In genomic region chr4:186727149-186727976, GRCh38 we compare ENCODE assay signal across 9 cellular contexts. TPM values are rescaled to one million over a fixed set of nuclear protein-coding genes. Genes with fewer than 3 reads are reported as not detected.
A peak's percentile ranks its signal among the peaks of the same experiment; 100 is the strongest.
DNase-seq lines count a peak whose midpoint lies in the region; ATAC-seq and TF ChIP-seq lines count a peak whose summit lies in the region.
"Had no signal": no experiment of that assay in that cellular context is flagged by ENCODE, and none has a peak within 500 bp of the region (broad histone marks: within the 10 kb centered on the region; RNA-seq: fewer than 3 reads in every experiment).

No MANE protein-coding gene starts in this region.

- H4K91ac ChIP-seq in neuronal stem cell (ENCODE audit: low read depth, low read length, poor library complexity) = no peak overlapping the region

- peaks cover 9 to 35% (median 28%) of the 10 kb centered on the region in 10 experiments for H3K4me1 ChIP-seq in BLaER1 treated with 17β-estradiol and CSF1 and Interleukin-3, amounts not matched to agents 10 nM and 100 nM
- peaks cover 3% of the 10 kb centered on the region for H3K4me1 ChIP-seq in NT2/D1 (ENCODE audit: insufficient read depth, insufficient read length)
- H3K4me1 ChIP-seq in esophagus muscularis mucosa = peaks cover 0 to 34% (median 24%) of the 10 kb centered on the region in 4 donors
- peaks cover 3 to 5% of the 10 kb centered on the region in 2 donors for H3K4me1 ChIP-seq in neuronal stem cell (ENCODE audit: control insufficient read depth in 2 of 2, insufficient read depth in 1 of 2, low read depth in 1 of 2, low read length in 2 of 2)

- H3K23ac ChIP-seq in neuronal stem cell (ENCODE audit: low read depth, low read length, poor library complexity) = no peak overlapping the region

- H3K27ac ChIP-seq in BLaER1 treated with 17β-estradiol and CSF1 and Interleukin-3, amounts not matched to agents 10 nM and 100 nM = peak overlapping the region in 9 of 11 experiments; percentile 73 to 92 (median 89); a peak in 16 of 22 replicates
- H3K27ac ChIP-seq in esophagus muscularis mucosa (replicated peaks in 1 of 4) (peak overlapping the region; percentile 92 to 97 (median 95)), neuronal stem cell (replicated peaks; ENCODE audit: low read length) (peak overlapping the region; percentile 65)
- H3K27ac ChIP-seq: neutrophil had no signal

- peak overlapping the region; percentile 61 for H3K18ac ChIP-seq in neuronal stem cell (ENCODE audit: low read length)

- 9% methylated on average over 16 of the region's 16 CpGs for whole genome bisulfite sequencing in esophagus muscularis mucosa
- WGBS in neuronal stem cell (ENCODE audit: extremely low coverage in 2 of 2, insufficient read length in 2 of 2, insufficient replicate concordance in 1 of 2), 2 donors = no CpG with 5 or more reads among the region's 16 CpGs

- no peak for TF ChIP-seq POLR2A in esophagus muscularis mucosa (IDR thresholded peaks at IDR 0.05; ENCODE audit: low read depth)

- H2BK5ac ChIP-seq in neuronal stem cell (ENCODE audit: low read length) = no peak overlapping the region

- H3K4ac ChIP-seq in neuronal stem cell (ENCODE audit: low read length) = no peak overlapping the region

- peaks cover 2% of the 10 kb centered on the region for H3K79me1 ChIP-seq in neuronal stem cell (ENCODE audit: low read depth, low read length)

- H3K14ac ChIP-seq in neuronal stem cell (ENCODE audit: low read length) = no peak overlapping the region

- H3K9ac ChIP-seq in BLaER1 treated with 17β-estradiol and CSF1 and Interleukin-3, amounts not matched to agents 10 nM and 100 nM = peak overlapping the region; percentile 75 to 94 (median 91); a peak in 21 of 22 replicates
- H3K9ac ChIP-seq in NT2/D1 (ENCODE audit: insufficient read length, low read depth) (peak overlapping the region; percentile 95), neuronal stem cell (ENCODE audit: low read depth, low read length, poor library complexity) (no peak overlapping the region)

- intact Hi-C loops in esophagus muscularis mucosa (cut with DNase I) = loop anchor here (10.0 kb wide), 1 partner anchor 217 kb away; no protein-coding TSS in a partner anchor

- H4K8ac ChIP-seq in neuronal stem cell (ENCODE audit: low read depth, low read length) = no peak overlapping the region

- H2AFZ ChIP-seq in neuronal stem cell (ENCODE audit: low read length) = peak overlapping the region; percentile 94

- no peaks in the 10 kb centered on the region for H3K36me3 ChIP-seq in BLaER1 treated with 17β-estradiol and CSF1 and Interleukin-3, amounts not matched to agents 10 nM and 100 nM
- no peaks in the 10 kb centered on the region for H3K36me3 ChIP-seq in NT2/D1 (ENCODE audit: insufficient read depth, insufficient read length, low read length)
- H3K36me3 ChIP-seq in esophagus muscularis mucosa = no peaks in the 10 kb centered on the region
- H3K36me3 ChIP-seq in neuronal stem cell (replicated peaks in 1 of 2; ENCODE audit: control insufficient read depth in 2 of 2, insufficient read depth in 2 of 2, low read length in 2 of 2) = no peaks in the 10 kb centered on the region
- H3K36me3 ChIP-seq: neutrophil had no signal

- no peak overlapping the region for H2AK5ac ChIP-seq in neuronal stem cell (ENCODE audit: low read depth, low read length)

- peak overlapping the region; percentile 85 to 99 (median 94) for H3K4me2 ChIP-seq in BLaER1 treated with 17β-estradiol and CSF1 and Interleukin-3, amounts not matched to agents 10 nM and 100 nM
- H3K4me2 ChIP-seq in neuronal stem cell (ENCODE audit: insufficient read depth, low read length, poor library complexity, severe bottlenecking) = peak overlapping the region; percentile 85

- TF ChIP-seq EP300 in esophagus muscularis mucosa (IDR thresholded peaks at IDR 0.05) = no peak

- DNase-seq in NT2/D1 (ENCODE audit: low read depth, low spot score) (no peak), esophagus muscularis mucosa (ENCODE audit: extremely low spot score) (peak; percentile 88), neuronal stem cell (ENCODE audit: low spot score) (no peak), DMS153 (lab: John Stamatoyannopoulos, UW) (no peak), GM19238 (ENCODE audit: insufficient read length, low spot score) (no peak), left lobe of liver (ENCODE audit: low spot score) (no peak)

- H2BK12ac ChIP-seq in neuronal stem cell (ENCODE audit: low read length) = no peak overlapping the region

- TF ChIP-seq CTCF in esophagus muscularis mucosa (IDR thresholded peaks at IDR 0.05) = no peak

- H3K27me3 ChIP-seq in BLaER1 treated with 17β-estradiol and CSF1 and Interleukin-3, amounts not matched to agents 10 nM and 100 nM = peaks cover 0 to 10% (median 0%) of the 10 kb centered on the region in 11 experiments; a peak in 5 of 22 replicates
- H3K27me3 ChIP-seq in NT2/D1 (ENCODE audit: insufficient read depth, insufficient read length) (no peaks in the 10 kb centered on the region), esophagus muscularis mucosa (peaks cover 0 to 12% (median 2%) of the 10 kb centered on the region in 4 donors), neuronal stem cell (ENCODE audit: control insufficient read depth in 3 of 3, insufficient read depth in 3 of 3, low read depth in 1 of 3, low read length in 3 of 3) (no peaks in the 10 kb centered on the region)

- peak overlapping the region; percentile 76 to 97 (median 92) for H3K4me3 ChIP-seq in BLaER1 treated with 17β-estradiol and CSF1 and Interleukin-3, amounts not matched to agents 10 nM and 100 nM
- H3K4me3 ChIP-seq in NT2/D1 (ENCODE audit: insufficient read length, low read depth) (peak overlapping the region; percentile 67), esophagus muscularis mucosa (peak overlapping the region; percentile 76 to 97 (median 86)), neuronal stem cell (ENCODE audit: low read length in 2 of 2) (peak overlapping the region; percentile 90 to 91)

- H2BK120ac ChIP-seq in neuronal stem cell (ENCODE audit: low read depth, low read length) = no peak overlapping the region

- no peak overlapping the region for H2BK15ac ChIP-seq in neuronal stem cell (ENCODE audit: low read length)

- H3K9me3 ChIP-seq in BLaER1 treated with 17β-estradiol and CSF1 and Interleukin-3, amounts not matched to agents 10 nM and 100 nM (replicated peaks in 1 of 11) = 0 out of 22 replicates have a peak, but pooled peaks cover 0 to 1% (median 0%) of the 10 kb centered on the region in 11 experiments
- H3K9me3 ChIP-seq in NT2/D1 (ENCODE audit: insufficient read depth, low read length) (no peaks in the 10 kb centered on the region), esophagus muscularis mucosa (no peaks in the 10 kb centered on the region), neuronal stem cell (replicated peaks in 1 of 2; ENCODE audit: control insufficient read depth in 2 of 2, insufficient read depth in 1 of 2, low read depth in 1 of 2, low read length in 2 of 2) (no peaks in the 10 kb centered on the region)
- H3K9me3 ChIP-seq: neutrophil had no signal

- peaks cover 0 to 20% (median 0%) of the 10 kb centered on the region in 11 experiments; a peak in 4 of 22 replicates for H4K20me1 ChIP-seq in BLaER1 treated with 17β-estradiol and CSF1 and Interleukin-3, amounts not matched to agents 10 nM and 100 nM

- ATAC-seq in left lobe of liver (no peak), HG03432 (IDR thresholded peaks at IDR 0.05; ENCODE audit: unreplicated experiment) (no peak)

RNA-seq across cellular contexts. Expression of gene FAT1, which starts 3.7 kb away (rescaled TPM):
- total RNA-seq in esophagus muscularis mucosa = 100 to 1,000 TPM; 145 to 244 (median 200) TPM
- polyA plus RNA-seq in neuronal stem cell (2013, experiment 1 of 2) = 52.9 TPM
- 54.3 TPM for polyA plus RNA-seq in neuronal stem cell (2013, experiment 2 of 2)
- 33.4 TPM for total RNA-seq in left lobe of liver
